ENCODE assay signal across 8 cellular contexts in genomic region chr17:33778505-33779398, GRCh38.
DNase-seq lines count a peak whose midpoint lies in the region; ATAC-seq, FAIRE-seq and TF ChIP-seq lines count a peak whose summit lies in the region.

No MANE protein-coding gene starts in this region.

- H3K9me2 ChIP-seq in Loucy (replicated peaks; ENCODE audit: low read depth, low read length): no peaks in the 10 kb centered on the region

- H2AFZ ChIP-seq in Loucy (ENCODE audit: low read length): no peak overlapping the region

- no peaks in the 10 kb centered on the region for H3K4me1 Mint-ChIP-seq in activated CD8-positive, alpha-beta memory T cell treated with anti-CD3 and anti-CD28 coated beads, Interleukin-2, amount 10 ng/mL, durations not matched to agents 7 days and 5 days
- no peaks in the 10 kb centered on the region for H3K4me1 Mint-ChIP-seq in T-helper 2 cell treated with Interferon-gamma antibody and Interleukin-4, amounts not matched to agents 5 μg/mL and 100 μg/mL, for 36 hours (ENCODE audit: low read depth)

- H3K36me3 ChIP-seq in Loucy (ENCODE audit: insufficient read depth, low read length): no peaks in the 10 kb centered on the region
- no peaks in the 10 kb centered on the region for H3K36me3 ChIP-seq in suprapubic skin

- H3K4me1 ChIP-seq in Loucy (ENCODE audit: insufficient read depth, low read length, poor library complexity, severe bottlenecking) (no peaks in the 10 kb centered on the region), suprapubic skin (no peaks in the 10 kb centered on the region)

- DNase-seq in activated CD8-positive, alpha-beta memory T cell treated with anti-CD3 and anti-CD28 coated beads, Interleukin-2, amount 10 ng/mL, durations not matched to agents 7 days and 5 days: peak; percentile 43
- DNase-seq in activated CD8-positive, alpha-beta memory T cell treated with anti-CD3 and anti-CD28 coated beads for 24 hours: no peak
- peak; percentile 20 for DNase-seq in T-helper 2 cell treated with Interferon-gamma antibody and Interleukin-4, amounts not matched to agents 5 μg/mL and 100 μg/mL, for 36 hours (ENCODE audit: low spot score)
- peak; percentile 61 for DNase-seq in midbrain (lab: John Stamatoyannopoulos, UW)
- no peak for DNase-seq in suprapubic skin (ENCODE audit: low spot score in 2 of 2)

- no peaks in the 10 kb centered on the region for H3K27me3 ChIP-seq in Loucy (ENCODE audit: insufficient read depth, low read length, poor library complexity, severe bottlenecking)
- peaks cover 40% of the 10 kb centered on the region for H3K27me3 ChIP-seq in suprapubic skin

- 53% methylated on average over 9 of the region's 9 CpGs for WGBS in suprapubic skin

- H3K9ac ChIP-seq in Loucy (ENCODE audit: low read depth, low read length, poor library complexity, severe bottlenecking): no peak overlapping the region

- H3K4me2 ChIP-seq in Loucy (ENCODE audit: low read depth, low read length, poor library complexity, severe bottlenecking): no peak overlapping the region

- H3K4me3 ChIP-seq in Loucy (ENCODE audit: low read length, poor library complexity, severe bottlenecking) (no peak overlapping the region), suprapubic skin (no peak overlapping the region)

- TF ChIP-seq CTCF in Loucy (conservative IDR thresholded peaks at IDR 0.05; ENCODE audit: low read length): peak; percentile 97
- TF ChIP-seq CTCF in suprapubic skin (IDR thresholded peaks at IDR 0.05): peak; percentile 73 to 94

- H3K27ac ChIP-seq in suprapubic skin: no peak overlapping the region

- peak; percentile 92 for FAIRE-seq in endometrium (lab: Jason Lieb, UNC)

- TF ChIP-seq POLR2A in suprapubic skin (IDR thresholded peaks at IDR 0.05): no peak

- TF ChIP-seq EP300 in suprapubic skin (IDR thresholded peaks at IDR 0.05): no peak

- no peaks in the 10 kb centered on the region for H3K9me3 Mint-ChIP-seq in activated CD8-positive, alpha-beta memory T cell treated with anti-CD3 and anti-CD28 coated beads, Interleukin-2, amount 10 ng/mL, durations not matched to agents 7 days and 5 days (ENCODE audit: low read depth)
- no peaks in the 10 kb centered on the region for H3K9me3 Mint-ChIP-seq in T-helper 2 cell treated with Interferon-gamma antibody and Interleukin-4, amounts not matched to agents 5 μg/mL and 100 μg/mL, for 36 hours

- H3K9me3 ChIP-seq in Loucy (ENCODE audit: insufficient read depth, low read depth, low read length) (no peaks in the 10 kb centered on the region), suprapubic skin (no peaks in the 10 kb centered on the region)

- no peak overlapping the region for H3K4me3 Mint-ChIP-seq in activated CD8-positive, alpha-beta memory T cell treated with anti-CD3 and anti-CD28 coated beads, Interleukin-2, amount 10 ng/mL, durations not matched to agents 7 days and 5 days
- no peak overlapping the region for H3K4me3 Mint-ChIP-seq in T-helper 2 cell treated with Interferon-gamma antibody and Interleukin-4, amounts not matched to agents 5 μg/mL and 100 μg/mL, for 36 hours

- no peaks in the 10 kb centered on the region for H3F3A ChIP-seq in Loucy (ENCODE audit: low read depth)

- H4K20me1 ChIP-seq in Loucy (ENCODE audit: insufficient read depth, low read length, poor library complexity, severe bottlenecking): no peaks in the 10 kb centered on the region

- no peaks in the 10 kb centered on the region for H3K79me2 ChIP-seq in Loucy (ENCODE audit: insufficient read depth, low read length)

- no peak for ATAC-seq in activated CD8-positive, alpha-beta memory T cell treated with anti-CD3 and anti-CD28 coated beads, Interleukin-2, amount 10 ng/mL, durations not matched to agents 7 days and 5 days
- ATAC-seq in HG03460 (IDR thresholded peaks at IDR 0.05; ENCODE audit: unreplicated experiment): no peak

- H3K27me3 Mint-ChIP-seq in activated CD8-positive, alpha-beta memory T cell treated with anti-CD3 and anti-CD28 coated beads, Interleukin-2, amount 10 ng/mL, durations not matched to agents 7 days and 5 days: peaks cover 2% of the 10 kb centered on the region
- H3K27me3 Mint-ChIP-seq in T-helper 2 cell treated with Interferon-gamma antibody and Interleukin-4, amounts not matched to agents 5 μg/mL and 100 μg/mL, for 36 hours (ENCODE audit: low read depth): no peaks in the 10 kb centered on the region

- no peak overlapping the region for H3K27ac Mint-ChIP-seq in activated CD8-positive, alpha-beta memory T cell treated with anti-CD3 and anti-CD28 coated beads, Interleukin-2, amount 10 ng/mL, durations not matched to agents 7 days and 5 days
- no peak overlapping the region for H3K27ac Mint-ChIP-seq in T-helper 2 cell treated with Interferon-gamma antibody and Interleukin-4, amounts not matched to agents 5 μg/mL and 100 μg/mL, for 36 hours

- CTCF ChIA-PET in activated CD8-positive, alpha-beta memory T cell treated with anti-CD3 and anti-CD28 coated beads, Interleukin-2, amount 10 ng/mL, durations not matched to agents 7 days and 5 days (lab: Charles Lee): interaction anchor here (0.6 to 3.8 kb wide), 13 partner anchors 9 to 583 kb away, joined by 3 to 41 read pairs (median 3); no protein-coding TSS in a partner anchor

- no peaks in the 10 kb centered on the region for H3K36me3 Mint-ChIP-seq in activated CD8-positive, alpha-beta memory T cell treated with anti-CD3 and anti-CD28 coated beads, Interleukin-2, amount 10 ng/mL, durations not matched to agents 7 days and 5 days
- H3K36me3 Mint-ChIP-seq in T-helper 2 cell treated with Interferon-gamma antibody and Interleukin-4, amounts not matched to agents 5 μg/mL and 100 μg/mL, for 36 hours (ENCODE audit: low read depth): no peaks in the 10 kb centered on the region

Comparison
In these comparisons a context has a peak if more than half of its experiments do, and no peak if none do; other contexts are left out.
1. DNase-seq: peak in activated CD8-positive, alpha-beta memory T cell treated with anti-CD3 and anti-CD28 coated beads, Interleukin-2, amount 10 ng/mL, durations not matched to agents 7 days and 5 days (single experiment), T-helper 2 cell treated with Interferon-gamma antibody and Interleukin-4, amounts not matched to agents 5 μg/mL and 100 μg/mL, for 36 hours (single experiment) and midbrain (single experiment); none in activated CD8-positive, alpha-beta memory T cell treated with anti-CD3 and anti-CD28 coated beads for 24 hours (single experiment) and suprapubic skin (0 of 2).